In genomic region chr9:107484117-107484723, GRCh38 we compare ENCODE assay signal across 7 cellular contexts. TPM values are rescaled to one million over a fixed set of nuclear protein-coding genes. Genes with fewer than 3 reads are reported as not detected.
DNase-seq lines count a peak whose midpoint lies in the region; FAIRE-seq and TF ChIP-seq lines count a peak whose summit lies in the region.

No MANE protein-coding gene starts in this region.

- H3K27me3 ChIP-seq in HL-60 (ENCODE audit: insufficient read depth, poor library complexity, severe bottlenecking) (peaks cover 3% of the 10 kb centered on the region), mesendoderm (ENCODE audit: insufficient read depth, low read length, poor library complexity) (peaks cover 8% of the 10 kb centered on the region)

- peak; percentile 18 for TF ChIP-seq CTCF in HL-60 (IDR thresholded peaks at IDR 0.05; ENCODE audit: insufficient read depth, low read length)

- H2BK120ac ChIP-seq in mesendoderm (ENCODE audit: low read depth, low read length) = no peak overlapping the region

- H3K27me3 Mint-ChIP-seq in activated T-helper 2 cell treated with anti-CD3 and anti-CD28 coated beads, Interferon-gamma antibody, Interleukin-2, Interleukin-4, amounts not matched to agents 10 μg/mL and 5 μg/mL and 100 μg/mL, durations not matched to agents 14 hours and 24 hours and 36 hours (ENCODE audit: low read depth) = peaks cover 36% of the 10 kb centered on the region

- no peak overlapping the region for H2BK5ac ChIP-seq in mesendoderm (ENCODE audit: low read length)

- H3K36me3 Mint-ChIP-seq in activated T-helper 2 cell treated with anti-CD3 and anti-CD28 coated beads, Interferon-gamma antibody, Interleukin-2, Interleukin-4, amounts not matched to agents 10 μg/mL and 5 μg/mL and 100 μg/mL, durations not matched to agents 14 hours and 24 hours and 36 hours (ENCODE audit: low read depth) = no peaks in the 10 kb centered on the region

- intact Hi-C loops in activated T-helper 2 cell treated with anti-CD3 and anti-CD28 coated beads, Interferon-gamma antibody, Interleukin-2, Interleukin-4, amounts not matched to agents 10 μg/mL and 5 μg/mL and 100 μg/mL, durations not matched to agents 14 hours and 24 hours and 36 hours (cut with micrococcal nuclease) = loop anchor here (10.0 kb wide), 1 partner anchor 1831 kb away; no protein-coding TSS in a partner anchor

- no peak overlapping the region for H3K18ac ChIP-seq in mesendoderm (ENCODE audit: low read length)

- no CpG with 5 or more reads among the region's 4 CpGs for WGBS in mesendoderm (ENCODE audit: extremely low coverage, insufficient coverage, low lambda C conversion rate)

- H4K5ac ChIP-seq in mesendoderm (ENCODE audit: low read length) = no peak overlapping the region

- DNase-seq in GM12891 (ENCODE audit: insufficient read length, low spot score) = no peak
- DNase-seq in HL-60 (ENCODE audit: low read depth in 1 of 2, low spot score in 1 of 2) = peak; percentile 60 to 65
- DNase-seq in NOMO-1 treated with DMSO at 0.1 percent for 48 hours (lab: John Stamatoyannopoulos, UW; ENCODE audit: unreplicated experiment) = peak; percentile 71
- peak; percentile 88 for DNase-seq in dermis blood vessel endothelial cell
- DNase-seq in mesendoderm = peak; percentile 79
- DNase-seq in activated T-helper 2 cell treated with anti-CD3 and anti-CD28 coated beads, Interferon-gamma antibody, Interleukin-2, Interleukin-4, amounts not matched to agents 10 μg/mL and 5 μg/mL and 100 μg/mL, durations not matched to agents 14 hours and 24 hours and 36 hours (ENCODE audit: low spot score) = no peak
- no peak for DNase-seq in stimulated activated CD4-positive, alpha-beta T cell treated with anti-CD3 and anti-CD28 coated beads, Interleukin-4, amount 100 ng/mL, for 4 hours

- H3K4ac ChIP-seq in mesendoderm (ENCODE audit: low read depth, low read length) = no peak overlapping the region

- peak; percentile 52 for FAIRE-seq in GM12891 (lab: Jason Lieb, UNC)

- no peak overlapping the region for H3K4me3 Mint-ChIP-seq in activated T-helper 2 cell treated with anti-CD3 and anti-CD28 coated beads, Interferon-gamma antibody, Interleukin-2, Interleukin-4, amounts not matched to agents 10 μg/mL and 5 μg/mL and 100 μg/mL, durations not matched to agents 14 hours and 24 hours and 36 hours (ENCODE audit: low read depth)

- H3K27ac ChIP-seq in HL-60 (replicated peaks) (no peak overlapping the region), mesendoderm (ENCODE audit: low read depth, low read length) (no peak overlapping the region)

- no peaks in the 10 kb centered on the region for H3K36me3 ChIP-seq in mesendoderm (ENCODE audit: control insufficient read depth, insufficient read depth, low read length)

- H3K4me3 ChIP-seq in HL-60 (replicated peaks; ENCODE audit: insufficient read depth, low read length) (no peak overlapping the region), mesendoderm (ENCODE audit: low read length) (no peak overlapping the region)

- H3K9ac ChIP-seq in mesendoderm (ENCODE audit: low read length) = no peak overlapping the region

- H3K4me1 ChIP-seq in mesendoderm (ENCODE audit: control insufficient read depth, low read depth, low read length) = no peaks in the 10 kb centered on the region

- H3K9me3 Mint-ChIP-seq in activated T-helper 2 cell treated with anti-CD3 and anti-CD28 coated beads, Interferon-gamma antibody, Interleukin-2, Interleukin-4, amounts not matched to agents 10 μg/mL and 5 μg/mL and 100 μg/mL, durations not matched to agents 14 hours and 24 hours and 36 hours = no peaks in the 10 kb centered on the region

- H4K8ac ChIP-seq in mesendoderm (ENCODE audit: low read depth, low read length) = no peak overlapping the region

- no peak overlapping the region for H3K56ac ChIP-seq in mesendoderm (ENCODE audit: low read length)

- no peak overlapping the region for H2BK15ac ChIP-seq in mesendoderm (replicated peaks; ENCODE audit: low read depth)

- H3K27ac Mint-ChIP-seq in activated T-helper 2 cell treated with anti-CD3 and anti-CD28 coated beads, Interferon-gamma antibody, Interleukin-2, Interleukin-4, amounts not matched to agents 10 μg/mL and 5 μg/mL and 100 μg/mL, durations not matched to agents 14 hours and 24 hours and 36 hours = no peak overlapping the region

- no peaks in the 10 kb centered on the region for H3K79me1 ChIP-seq in mesendoderm (ENCODE audit: low read length)

- no peak overlapping the region for H2AK5ac ChIP-seq in mesendoderm (ENCODE audit: low read length)

- H3K4me2 ChIP-seq in mesendoderm (ENCODE audit: low read length) = no peak overlapping the region

- no peak for TF ChIP-seq POLR2A in GM12891 (IDR thresholded peaks at IDR 0.05; ENCODE audit: low read depth, low read length)

- no peak overlapping the region for H3K23ac ChIP-seq in mesendoderm (ENCODE audit: low read length)

- H3K4me1 Mint-ChIP-seq in activated T-helper 2 cell treated with anti-CD3 and anti-CD28 coated beads, Interferon-gamma antibody, Interleukin-2, Interleukin-4, amounts not matched to agents 10 μg/mL and 5 μg/mL and 100 μg/mL, durations not matched to agents 14 hours and 24 hours and 36 hours (ENCODE audit: low read depth) = peaks cover 1% of the 10 kb centered on the region

- no peaks in the 10 kb centered on the region for H3K79me2 ChIP-seq in mesendoderm (ENCODE audit: control insufficient read depth, insufficient read depth, low read length)

TF ChIP-seq in GM12891, 5 proteins besides CTCF, POLR2A, EP300 and RAD21:
- no peak for TF ChIP-seq POLR2AphosphoS5 (IDR thresholded peaks at IDR 0.05; ENCODE audit: low read depth, low read length)
- no peak for TF ChIP-seq SPI1 (IDR thresholded peaks at IDR 0.05; ENCODE audit: low read depth, low read length)
- TF ChIP-seq TAF1 (IDR thresholded peaks at IDR 0.05; ENCODE audit: low read depth, low read length) = no peak
- no peak for TF ChIP-seq PAX5 (IDR thresholded peaks at IDR 0.05; ENCODE audit: insufficient read depth, low read length, severe bottlenecking)
- no peak for TF ChIP-seq POU2F2 (IDR thresholded peaks at IDR 0.05; ENCODE audit: low read depth, low read length)

RNA-seq across cellular contexts. Expression of gene KLF4, which starts 5.3 kb away (rescaled TPM):
- 0.49 TPM for polyA plus RNA-seq in GM12891 (2012; ENCODE audit: low read depth, missing spikeins)
- 0.98 and 4.6 TPM in 2 replicates for total RNA-seq in dermis blood vessel endothelial cell
- 3.1 TPM for polyA plus RNA-seq in mesendoderm (2013, experiment 1 of 2)
- polyA plus RNA-seq in mesendoderm (2013, experiment 2 of 2) = 3.7 TPM
- 0.52 and 1.4 TPM in 2 replicates for total RNA-seq in activated T-helper 2 cell treated with anti-CD3 and anti-CD28 coated beads, Interferon-gamma antibody, Interleukin-2, Interleukin-4, amounts not matched to agents 10 μg/mL and 5 μg/mL and 100 μg/mL, durations not matched to agents 14 hours and 24 hours and 36 hours

Comparison
In these comparisons a context has a peak if more than half of its experiments do, and no peak if none do; other contexts are left out.
1. DNase-seq: peak in HL-60 (2 of 2), NOMO-1 treated with DMSO at 0.1 percent for 48 hours (single experiment), dermis blood vessel endothelial cell (single experiment) and mesendoderm (single experiment); none in GM12891 (single experiment), activated T-helper 2 cell treated with anti-CD3 and anti-CD28 coated beads, Interferon-gamma antibody, Interleukin-2, Interleukin-4, amounts not matched to agents 10 μg/mL and 5 μg/mL and 100 μg/mL, durations not matched to agents 14 hours and 24 hours and 36 hours (single experiment) and stimulated activated CD4-positive, alpha-beta T cell treated with anti-CD3 and anti-CD28 coated beads, Interleukin-4, amount 100 ng/mL, for 4 hours (0 of 2).